In genomic region chr21:28927122-28927521, GRCh38 we compare ENCODE assay signal across 22 cellular contexts.
"Had no signal": no experiment of that assay in that cellular context is flagged by ENCODE, and none has a peak within 500 bp of the region (broad histone marks: within the 10 kb centered on the region; RNA-seq: fewer than 3 reads in every experiment).

No MANE protein-coding gene starts in this region.

- H3K27ac Mint-ChIP-seq: dendritic cell treated with granulocyte-macrophage colony-stimulating factor and Interleukin-4, amounts not matched to agents 40 ng/mL and 50 ng/mL, for 4 days; effector memory CD8-positive, alpha-beta T cell; endodermal cell; mesothelial cell of epicardium had no signal

- H3K9me3 Mint-ChIP-seq: dendritic cell treated with granulocyte-macrophage colony-stimulating factor and Interleukin-4, amounts not matched to agents 40 ng/mL and 50 ng/mL, for 4 days; effector memory CD8-positive, alpha-beta T cell had no signal

- H3K4me2 ChIP-seq: hepatocyte had no signal

- FAIRE-seq: keratinocyte had no signal

- ATAC-seq: effector memory CD8-positive, alpha-beta T cell; foreskin keratinocyte; gastroesophageal sphincter; heart left ventricle; left cardiac atrium; left lung; left ventricle myocardium superior; lower lobe of right lung; mucosa of descending colon had no signal

- H3K27me3 Mint-ChIP-seq: dendritic cell treated with granulocyte-macrophage colony-stimulating factor and Interleukin-4, amounts not matched to agents 40 ng/mL and 50 ng/mL, for 4 days; effector memory CD8-positive, alpha-beta T cell; naive B cell had no signal

- H3K4me3 ChIP-seq: colonic mucosa, esophagus muscularis mucosa, gastroesophageal sphincter, heart left ventricle, hepatocyte, left lung, lower lobe of right lung, mucosa of descending colon had no signal

- DNase-seq: colonic mucosa; cortex of kidney; effector CD8-positive, alpha-beta T cell; effector memory CD8-positive, alpha-beta T cell; endodermal cell; foreskin keratinocyte; heart left ventricle; hypothalamus; left cardiac atrium; left lung; left ventricle myocardium superior; lower lobe of right lung; mesenchymal stem cell; mucosa of descending colon; naive B cell had no signal

- H3K27ac ChIP-seq: colonic mucosa, epithelial cell of prostate, esophagus muscularis mucosa, foreskin keratinocyte, gastroesophageal sphincter, heart left ventricle, hepatocyte, left lung, lower lobe of right lung had no signal

- H3K4me1 Mint-ChIP-seq: naive B cell had no signal

- H3K4me3 Mint-ChIP-seq: dendritic cell treated with granulocyte-macrophage colony-stimulating factor and Interleukin-4, amounts not matched to agents 40 ng/mL and 50 ng/mL, for 4 days; effector memory CD8-positive, alpha-beta T cell; endodermal cell; mesothelial cell of epicardium; naive B cell had no signal

- H3K36me3 ChIP-seq: colonic mucosa had no signal

- H3K27me3 ChIP-seq: colonic mucosa, esophagus muscularis mucosa, foreskin keratinocyte, gastroesophageal sphincter, heart left ventricle, hepatocyte, left lung had no signal

- H3K4me1 ChIP-seq: colonic mucosa, foreskin keratinocyte, heart left ventricle, left lung, lower lobe of right lung had no signal

- H2AFZ ChIP-seq: hepatocyte had no signal

- H3K9me3 ChIP-seq: colonic mucosa, esophagus muscularis mucosa, gastroesophageal sphincter, heart left ventricle, left lung, lower lobe of right lung, mucosa of descending colon had no signal

- H3K79me2 ChIP-seq: hepatocyte had no signal
